In genomic region chr19:1690570-1691307, GRCh38 we compare ENCODE assay signal across 8 cellular contexts. TPM values are rescaled to one million over a fixed set of nuclear protein-coding genes. Genes with fewer than 3 reads are reported as not detected.
A peak's percentile ranks its signal among the peaks of the same experiment; 100 is the strongest.
DNase-seq lines count a peak whose midpoint lies in the region; ATAC-seq and TF ChIP-seq lines count a peak whose summit lies in the region.
"Had no signal": no experiment of that assay in that cellular context is flagged by ENCODE, and none has a peak within 500 bp of the region (broad histone marks: within the 10 kb centered on the region; RNA-seq: fewer than 3 reads in every experiment).

No MANE protein-coding gene starts in this region.

- no peak overlapping the region for H3K4me2 ChIP-seq in osteoblast (ENCODE audit: insufficient read depth, low read length)

- DNase-seq in GM20000 (ENCODE audit: low spot score) = peak; percentile 81
- DNase-seq in RPMI8226 = peak; percentile 67
- peak; percentile 38 for DNase-seq in activated naive CD8-positive, alpha-beta T cell treated with anti-CD3 and anti-CD28 coated beads, Interleukin-2, amount 50 U/mL, for 16 hours (ENCODE audit: low read depth, low spot score)
- peak; percentile 82 for DNase-seq in osteoblast (ENCODE audit: insufficient read length, low spot score, missing footprints)
- no peak for DNase-seq in NCI-H510A (lab: John Stamatoyannopoulos, UW)

- H3K4me1 ChIP-seq in osteoblast (ENCODE audit: insufficient read depth, low read length) = no peaks in the 10 kb centered on the region

- H2AFZ ChIP-seq in osteoblast (ENCODE audit: low read length) = no peak overlapping the region

- no peaks in the 10 kb centered on the region for H3K9me3 ChIP-seq in osteoblast (ENCODE audit: low read depth, low read length)

- H3K27me3 ChIP-seq in osteoblast (ENCODE audit: insufficient read depth, low read length) = peaks cover 10% of the 10 kb centered on the region

- ATAC-seq in GM19324 (IDR thresholded peaks at IDR 0.05; ENCODE audit: low FRiP score, unreplicated experiment) = no peak
- no peak for ATAC-seq in HG02852 (IDR thresholded peaks at IDR 0.05; ENCODE audit: unreplicated experiment)

- no peaks in the 10 kb centered on the region for H3K36me3 ChIP-seq in osteoblast (ENCODE audit: insufficient read depth, low read length)
- H3K36me3 ChIP-seq: upper lobe of left lung had no signal

- H3K27ac ChIP-seq in osteoblast (ENCODE audit: low read depth, low read length) = no peak overlapping the region
- H3K27ac ChIP-seq: upper lobe of left lung had no signal

- TF ChIP-seq CTCF in GM20000 (IDR thresholded peaks at IDR 0.05; ENCODE audit: extremely low read depth, missing control alignments) (no peak), osteoblast (IDR thresholded peaks at IDR 0.05; ENCODE audit: extremely low read depth, low read depth, low read length) (no peak)

- no peak overlapping the region for H3K4me3 ChIP-seq in osteoblast (ENCODE audit: insufficient read depth, low read length)
- H3K4me3 ChIP-seq: upper lobe of left lung had no signal

- H4K20me1 ChIP-seq in osteoblast (ENCODE audit: insufficient read depth, low read length) = no peaks in the 10 kb centered on the region

- no peaks in the 10 kb centered on the region for H3K79me2 ChIP-seq in osteoblast (ENCODE audit: insufficient read depth, low read length)

RNA-seq across cellular contexts. Expression of gene TCF3, which starts 38.3 kb away (rescaled TPM):
- 46.6 and 55.0 TPM in 2 replicates for total RNA-seq in osteoblast
